Comparison of ENCODE assay signal across 8 cellular contexts in the genomic region with DNA sequence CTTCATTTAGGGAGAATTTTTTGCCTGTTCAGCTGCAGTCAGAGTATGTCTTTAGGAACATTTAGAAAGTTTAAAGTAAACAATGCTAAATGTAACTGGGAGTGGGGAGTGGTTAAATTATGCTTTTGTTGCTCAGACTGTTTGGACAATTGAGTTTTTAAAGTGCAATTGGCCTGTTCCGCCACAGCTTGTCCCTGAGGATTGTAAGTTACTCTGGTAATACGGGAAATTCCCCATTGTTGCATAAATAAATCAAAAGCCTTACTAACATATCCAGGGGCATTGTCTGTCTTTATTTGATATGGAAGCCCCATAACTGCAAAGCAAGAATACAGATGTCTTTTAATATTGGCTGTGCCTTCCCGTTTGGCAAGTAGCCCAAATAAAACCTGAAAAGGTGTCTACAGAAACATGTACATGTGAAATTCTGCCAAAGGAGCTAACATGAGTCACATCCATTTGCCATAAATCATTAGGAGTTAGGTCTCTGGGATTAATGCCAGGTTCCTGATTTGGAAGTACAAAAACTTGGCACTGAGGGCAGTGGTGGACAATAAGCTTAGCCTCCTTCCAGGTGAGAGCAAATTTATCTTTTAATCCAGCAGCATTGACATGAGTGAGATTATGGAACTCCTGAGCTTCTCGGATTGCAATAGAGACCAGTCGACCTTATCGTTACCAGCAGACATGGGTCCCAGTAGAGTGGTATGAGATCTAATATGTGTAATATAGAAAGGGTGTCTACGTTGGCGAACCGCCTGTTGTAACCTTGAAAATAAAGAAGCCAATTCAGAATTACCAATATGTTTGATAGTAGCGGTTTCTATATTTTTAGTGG. TPM values are rescaled to one million over a fixed set of nuclear protein-coding genes. Genes with fewer than 3 reads are reported as not detected.
A peak's percentile ranks its signal among the peaks of the same experiment; 100 is the strongest.
DNase-seq lines count a peak whose midpoint lies in the region; TF ChIP-seq lines count a peak whose summit lies in the region.
"Not testable (repeated sequence)": the region's sequence is repeated elsewhere in the genome, so short reads cannot be mapped to it uniquely, and the experiment has no call there.

No MANE protein-coding gene starts in this region.

- peaks cover 32% of the 10 kb centered on the region for H3K4me1 Mint-ChIP-seq in MCF 10A (ENCODE audit: insufficient read depth, unreplicated experiment)

- intact Hi-C loops in MCF 10A (cut with micrococcal nuclease) = not testable (repeated sequence)

- peaks cover 34% of the 10 kb centered on the region for H3K36me3 Mint-ChIP-seq in MCF 10A (ENCODE audit: insufficient read depth, unreplicated experiment)

- peaks cover 11% of the 10 kb centered on the region for H3K9me3 Mint-ChIP-seq in MCF 10A (ENCODE audit: unreplicated experiment)

- not testable (repeated sequence) for H3K27me3 Mint-ChIP-seq in MCF 10A (ENCODE audit: insufficient read depth, unreplicated experiment)

- not testable (repeated sequence) for BruUV-seq in MCF 10A (replicated peaks; lab: Mats Ljungman, UMichigan)

- POLR2A ChIA-PET in MCF 10A (lab: Yijun Ruan, JAX) = interaction anchor here (0.6 to 1.8 kb wide), 16 partner anchors 9 to 187 kb away, joined by 3 to 11 read pairs (median 4); no protein-coding TSS in a partner anchor

- peak overlapping the region; percentile 44 for H3K4me3 Mint-ChIP-seq in MCF 10A (ENCODE audit: unreplicated experiment)

- TF ChIP-seq CTCF in MCF 10A (IDR thresholded peaks at IDR 0.05; ENCODE audit: unreplicated experiment) = not testable (repeated sequence)

- peak; percentile 74 for DNase-seq in A172 (ENCODE audit: low spot score)
- peak; percentile 36 for DNase-seq in Daoy (ENCODE audit: low read depth)
- peak; percentile 96 for DNase-seq in M059J (ENCODE audit: low read depth)
- peak; percentile 82 for DNase-seq in NCI-H2196 (lab: John Stamatoyannopoulos, UW; ENCODE audit: unreplicated experiment)
- DNase-seq in RPMI7951 (ENCODE audit: low read depth) = peak; percentile 81
- peak; percentile 99 for DNase-seq in MCF 10A (ENCODE audit: unreplicated experiment)
- peak; percentile 75 for DNase-seq in fibroblast of peridontal ligament (ENCODE audit: extremely low read depth)
- peak; percentile 61 for DNase-seq in mucosa of gallbladder (ENCODE audit: low spot score)

- CTCF ChIA-PET in MCF 10A (lab: Yijun Ruan, JAX) = interaction anchor here (0.6 to 1.5 kb wide), 5 partner anchors 52 to 391 kb away, joined by 3 to 5 read pairs (median 3); no protein-coding TSS in a partner anchor

- H3K27ac Mint-ChIP-seq in MCF 10A (ENCODE audit: low read depth, unreplicated experiment) = peak overlapping the region; percentile 63

RNA-seq across cellular contexts. Expression of gene TULP4, which starts 11.7 kb away (rescaled TPM):
- 47.7 and 68.4 TPM in 2 replicates for total RNA-seq in A172 (2014; rRNA removed; shearing (Covaris generic))
- total RNA-seq in Daoy (2014; rRNA removed; shearing (Covaris generic)) = 69.4 and 117 TPM in 2 replicates
- total RNA-seq in M059J (2014; rRNA removed; shearing (Covaris generic)) = 68.8 and 82.3 TPM in 2 replicates
- total RNA-seq in RPMI7951 (2014; rRNA removed; shearing (Covaris generic)) = 49.3 and 62.1 TPM in 2 replicates
- total RNA-seq in MCF 10A (2022) (64.2 and 71.8 TPM in 2 replicates), mucosa of gallbladder (93.0 TPM)

Comparison
In these comparisons a context has a peak if more than half of its experiments do, and no peak if none do; other contexts are left out.
1. Peak in every context shown above with its lines: DNase-seq.
2. DNase-seq: peak in every context shown above with its lines; median percentile 99 in MCF 10A; 96 in M059J; 82 in NCI-H2196; 81 in RPMI7951; 75 in fibroblast of peridontal ligament; 74 in A172; 61 in mucosa of gallbladder; 36 in Daoy.